Comparison of ENCODE assay signal across 8 cellular contexts in the genomic region with DNA sequence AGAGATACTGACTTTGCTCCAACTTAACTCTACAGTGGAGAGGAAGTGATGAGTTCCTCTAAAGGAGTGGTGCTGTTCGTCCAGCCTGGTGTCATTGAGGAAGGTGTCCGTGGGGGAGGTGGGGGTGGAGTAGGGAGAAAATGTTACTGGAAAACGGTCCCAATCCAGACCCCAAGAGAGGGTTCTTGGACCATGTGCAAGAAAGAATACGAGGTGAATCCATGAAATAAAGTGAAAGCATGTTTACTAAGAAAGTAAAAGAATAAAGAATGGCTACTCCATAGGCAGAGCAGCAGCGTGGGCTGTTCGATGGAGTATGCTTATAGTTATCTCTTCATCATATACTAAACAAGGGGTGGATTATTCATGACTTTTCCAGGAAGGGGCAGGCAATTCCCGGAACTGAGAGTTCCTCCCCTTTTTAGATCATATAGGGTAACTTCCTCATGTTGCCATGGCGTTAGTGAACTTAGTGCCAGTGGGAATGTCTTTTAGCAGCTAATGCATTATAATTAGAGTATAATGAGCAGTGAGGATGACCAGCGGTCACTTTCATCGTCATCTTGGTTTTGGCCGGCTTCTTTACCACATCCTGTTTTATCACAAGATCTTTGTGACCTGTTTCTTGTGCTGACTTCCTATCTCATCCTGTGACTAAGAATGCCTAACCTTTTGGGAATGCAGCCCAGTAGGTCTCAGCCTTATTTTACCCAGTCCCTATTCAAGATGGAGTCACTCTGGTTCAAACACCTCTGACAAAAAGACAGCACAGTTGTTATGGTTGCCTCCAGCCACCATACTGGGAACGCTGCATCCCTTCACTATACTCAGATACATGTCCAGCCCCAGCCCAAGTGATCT. TPM values are rescaled to one million over a fixed set of nuclear protein-coding genes. Genes with fewer than 3 reads are reported as not detected.
DNase-seq lines count a peak whose midpoint lies in the region; ATAC-seq and TF ChIP-seq lines count a peak whose summit lies in the region.

No MANE protein-coding gene starts in this region.

- no peaks in the 10 kb centered on the region for H3K36me3 Mint-ChIP-seq in effector memory CD8-positive, alpha-beta T cell (ENCODE audit: insufficient read depth)

- in situ Hi-C loops in GM13977 (cut with MboI; ENCODE audit: low pct_unique_long_range_greater_than_20kb, low sequenced_read_pairs, unreplicated experiment) = no loop called here

- DNase-seq in HT1080 (ENCODE audit: low read depth) = peak; percentile 98
- DNase-seq in activated CD4-positive, alpha-beta T cell treated with anti-CD3 and anti-CD28 coated beads, Interleukin-2, amount 50 U/mL, for 24 hours (ENCODE audit: low read depth in 1 of 2, low spot score in 1 of 2) = peak; percentile 19 to 63
- DNase-seq in foreskin melanocyte = peak; percentile 79
- peak; percentile 65 for DNase-seq in stimulated activated CD4-positive, alpha-beta T cell treated with anti-CD3 and anti-CD28 coated beads, Interleukin-1b, Interleukin-23, amount 100 ng/mL, for 48 hours
- DNase-seq in GM13977 (ENCODE audit: low spot score) = no peak
- no peak for DNase-seq in AG20443 (ENCODE audit: low spot score)
- DNase-seq in effector memory CD8-positive, alpha-beta T cell = no peak

- H3K27ac Mint-ChIP-seq in effector memory CD8-positive, alpha-beta T cell = no peak overlapping the region

- H3K9me3 Mint-ChIP-seq in effector memory CD8-positive, alpha-beta T cell = no peaks in the 10 kb centered on the region

- peaks cover 7 to 12% of the 10 kb centered on the region in 2 donors for H3K4me1 Mint-ChIP-seq in effector memory CD8-positive, alpha-beta T cell (ENCODE audit: low read depth in 2 of 2)

- TF ChIP-seq CTCF in GM13977 (IDR thresholded peaks at IDR 0.05; ENCODE audit: extremely low read depth, insufficient read depth, missing control alignments) = no peak

- peaks cover 13 to 36% of the 10 kb centered on the region in 2 donors for H3K27me3 Mint-ChIP-seq in effector memory CD8-positive, alpha-beta T cell

- peak overlapping the region in 1 of 2 donors; percentile 10 for H3K4me3 Mint-ChIP-seq in effector memory CD8-positive, alpha-beta T cell

- ATAC-seq in HG03354 (IDR thresholded peaks at IDR 0.05; ENCODE audit: poor library complexity, severe bottlenecking, unreplicated experiment) = no peak
- no peak for ATAC-seq in effector memory CD8-positive, alpha-beta T cell (replicated peaks)

RNA-seq across cellular contexts. Expression of gene CLEC3B, which starts 38.6 kb away (rescaled TPM):
- total RNA-seq in HT1080 (2014; rRNA removed; shearing (Covaris generic)) = not detected in 2 replicates
- not detected in 2 replicates for polyA plus RNA-seq in HT1080 (2015; cell fraction: cytosol; rRNA removed)
- 0.62 TPM in 1 of 2 replicates, not detected in the other for polyA plus RNA-seq in HT1080 (2015; cell fraction: nucleus; rRNA removed)

Comparison
In these comparisons a context has a peak if more than half of its experiments do, and no peak if none do; other contexts are left out.
1. DNase-seq: peak in HT1080 (single experiment), activated CD4-positive, alpha-beta T cell treated with anti-CD3 and anti-CD28 coated beads, Interleukin-2, amount 50 U/mL, for 24 hours (2 of 2), foreskin melanocyte (single experiment) and stimulated activated CD4-positive, alpha-beta T cell treated with anti-CD3 and anti-CD28 coated beads, Interleukin-1b, Interleukin-23, amount 100 ng/mL, for 48 hours (single experiment); none in GM13977 (single experiment), AG20443 (single experiment) and effector memory CD8-positive, alpha-beta T cell (0 of 3).